Comparison of ENCODE assay signal across 31 cellular contexts in genomic region chr14:32167907-32168306, GRCh38. TPM values are rescaled to one million over a fixed set of nuclear protein-coding genes. Genes with fewer than 3 reads are reported as not detected.
"Had no signal": no experiment of that assay in that cellular context is flagged by ENCODE, and none has a peak within 500 bp of the region (broad histone marks: within the 10 kb centered on the region; RNA-seq: fewer than 3 reads in every experiment).

No MANE protein-coding gene starts in this region.

- H3K4me2 ChIP-seq: smooth muscle cell had no signal

- H3K36me3 Mint-ChIP-seq: activated naive CD8-positive, alpha-beta T cell treated with anti-CD3 and anti-CD28 coated beads, Interleukin-2, amount 10 ng/mL, durations not matched to agents 7 days and 5 days; naive thymus-derived CD4-positive, alpha-beta T cell; type B pancreatic cell had no signal

- H3K9me3 Mint-ChIP-seq: activated B cell treated with CpG ODN at 0.5 μM for 24 hours; activated naive CD4-positive, alpha-beta T cell treated with anti-CD3 and anti-CD28 coated beads for 36 hours; activated T-cell treated with anti-CD3 and anti-CD28 coated beads, Interleukin-2, amount 50 U/mL, for 24 hours; activated T-helper 2 cell treated with anti-CD3 and anti-CD28 coated beads, Interferon-gamma antibody, Interleukin-2, Interleukin-4, amounts not matched to agents 10 μg/mL and 5 μg/mL and 100 μg/mL, durations not matched to agents 14 hours and 24 hours and 36 hours; type B pancreatic cell had no signal

- H3K27me3 ChIP-seq: body of pancreas, esophagus muscularis mucosa, gastrocnemius medialis, sigmoid colon, vagina had no signal

- H3K9me3 ChIP-seq: body of pancreas, esophagus muscularis mucosa, gastrocnemius medialis, sigmoid colon, thoracic aorta, vagina had no signal

- H3K4me3 ChIP-seq: body of pancreas, esophagus muscularis mucosa, gastrocnemius medialis, lung, sigmoid colon, smooth muscle cell, thoracic aorta, vagina had no signal

- H3K4me3 Mint-ChIP-seq: activated B cell treated with CpG ODN at 0.5 μM for 24 hours; activated CD4-positive, alpha-beta T cell treated with anti-CD3 and anti-CD28 coated beads for 36 hours; activated naive CD4-positive, alpha-beta T cell treated with anti-CD3 and anti-CD28 coated beads for 36 hours; activated naive CD8-positive, alpha-beta T cell treated with anti-CD3 and anti-CD28 coated beads, Interleukin-2, amount 10 ng/mL, durations not matched to agents 7 days and 5 days; activated T-cell treated with anti-CD3 and anti-CD28 coated beads, Interleukin-2, amount 50 U/mL, for 24 hours; naive thymus-derived CD4-positive, alpha-beta T cell; neural crest cell; T-helper 17 cell; type B pancreatic cell had no signal

- H3K27me3 Mint-ChIP-seq: activated B cell treated with CpG ODN at 0.5 μM for 24 hours; activated CD4-positive, alpha-beta T cell treated with anti-CD3 and anti-CD28 coated beads for 36 hours; activated naive CD8-positive, alpha-beta T cell treated with anti-CD3 and anti-CD28 coated beads, Interleukin-2, amount 10 ng/mL, durations not matched to agents 7 days and 5 days; activated T-cell treated with anti-CD3 and anti-CD28 coated beads, Interleukin-2, amount 50 U/mL, for 24 hours; T-helper 17 cell; type B pancreatic cell had no signal

- H3K27ac ChIP-seq: body of pancreas, esophagus muscularis mucosa, gastrocnemius medialis, sigmoid colon, thoracic aorta, vagina had no signal

- H3K36me3 ChIP-seq: esophagus muscularis mucosa, gastrocnemius medialis, sigmoid colon, thoracic aorta, vagina had no signal

- FAIRE-seq: islet of Langerhans had no signal

- DNase-seq: activated B cell treated with CpG ODN at 0.5 μM for 24 hours; activated CD4-positive, alpha-beta T cell treated with anti-CD3 and anti-CD28 coated beads for 36 hours; activated CD4-positive, alpha-beta T cell treated with anti-CD3 and anti-CD28 coated beads, Interleukin-2, amount 50 U/mL, for 4 hours; activated CD8-positive, alpha-beta memory T cell treated with anti-CD3 and anti-CD28 coated beads for 24 hours; activated CD8-positive, alpha-beta memory T cell treated with anti-CD3 and anti-CD28 coated beads, Interleukin-2, amount 50 U/mL, for 4 hours; activated naive CD4-positive, alpha-beta T cell treated with anti-CD3 and anti-CD28 coated beads for 36 hours; activated naive CD8-positive, alpha-beta T cell treated with anti-CD3 and anti-CD28 coated beads, Interleukin-2, amount 10 ng/mL, durations not matched to agents 7 days and 5 days; activated T-cell treated with anti-CD3 and anti-CD28 coated beads, Interleukin-2, amount 50 U/mL, for 24 hours; body of pancreas; dermis blood vessel endothelial cell; effector CD8-positive, alpha-beta T cell; gastrocnemius medialis; hypothalamus; naive thymus-derived CD4-positive, alpha-beta T cell; occipital lobe; sigmoid colon; stimulated activated CD4-positive, alpha-beta T cell treated with anti-CD3 and anti-CD28 coated beads, Interleukin-2, amount 100 ng/mL, for 48 hours; stimulated activated naive CD4-positive, alpha-beta T cell; T-helper 17 cell had no signal

- H3K4me1 ChIP-seq: body of pancreas, esophagus muscularis mucosa, gastrocnemius medialis, sigmoid colon, vagina had no signal

- H3K27ac Mint-ChIP-seq: activated B cell treated with CpG ODN at 0.5 μM for 24 hours; activated CD4-positive, alpha-beta T cell treated with anti-CD3 and anti-CD28 coated beads for 36 hours; activated naive CD4-positive, alpha-beta T cell treated with anti-CD3 and anti-CD28 coated beads for 36 hours; activated naive CD8-positive, alpha-beta T cell treated with anti-CD3 and anti-CD28 coated beads, Interleukin-2, amount 10 ng/mL, durations not matched to agents 7 days and 5 days; activated T-cell treated with anti-CD3 and anti-CD28 coated beads, Interleukin-2, amount 50 U/mL, for 24 hours; activated T-helper 2 cell treated with anti-CD3 and anti-CD28 coated beads, Interferon-gamma antibody, Interleukin-2, Interleukin-4, amounts not matched to agents 10 μg/mL and 5 μg/mL and 100 μg/mL, durations not matched to agents 14 hours and 24 hours and 36 hours; naive thymus-derived CD4-positive, alpha-beta T cell; T-helper 17 cell; type B pancreatic cell had no signal

- ATAC-seq: activated CD4-positive, alpha-beta T cell treated with anti-CD3 and anti-CD28 coated beads for 36 hours; body of pancreas; gastrocnemius medialis; left lobe of liver; naive thymus-derived CD4-positive, alpha-beta T cell; T-helper 17 cell had no signal

- H3K4me1 Mint-ChIP-seq: activated CD4-positive, alpha-beta T cell treated with anti-CD3 and anti-CD28 coated beads for 36 hours; naive thymus-derived CD4-positive, alpha-beta T cell; neural crest cell; T-helper 17 cell had no signal

RNA-seq across cellular contexts. Expression of gene RNU6-7, which starts 33.9 kb away (rescaled TPM):
- total RNA-seq: activated B cell treated with CpG ODN at 0.5 μM for 24 hours; activated CD4-positive, alpha-beta T cell treated with anti-CD3 and anti-CD28 coated beads for 36 hours; activated naive CD4-positive, alpha-beta T cell treated with anti-CD3 and anti-CD28 coated beads for 36 hours; activated naive CD8-positive, alpha-beta T cell treated with anti-CD3 and anti-CD28 coated beads, Interleukin-2, amount 10 ng/mL, durations not matched to agents 7 days and 5 days; activated T-helper 2 cell treated with anti-CD3 and anti-CD28 coated beads, Interferon-gamma antibody, Interleukin-2, Interleukin-4, amounts not matched to agents 10 μg/mL and 5 μg/mL and 100 μg/mL, durations not matched to agents 14 hours and 24 hours and 36 hours; body of pancreas; cardiac septum; chondrocyte; dermis blood vessel endothelial cell; esophagus muscularis mucosa; gastrocnemius medialis; left lobe of liver; lung; naive thymus-derived CD4-positive, alpha-beta T cell; neural crest cell; occipital lobe; sigmoid colon; smooth muscle cell; T-helper 17 cell; thoracic aorta; vagina had no signal
- polyA plus RNA-seq: lung; naive thymus-derived CD4-positive, alpha-beta T cell; sigmoid colon; smooth muscle cell had no signal

RNA-seq across cellular contexts. Expression of gene RNU6-8, which starts 35.2 kb away (rescaled TPM):
- total RNA-seq: activated B cell treated with CpG ODN at 0.5 μM for 24 hours; activated CD4-positive, alpha-beta T cell treated with anti-CD3 and anti-CD28 coated beads for 36 hours; activated naive CD4-positive, alpha-beta T cell treated with anti-CD3 and anti-CD28 coated beads for 36 hours; activated naive CD8-positive, alpha-beta T cell treated with anti-CD3 and anti-CD28 coated beads, Interleukin-2, amount 10 ng/mL, durations not matched to agents 7 days and 5 days; activated T-helper 2 cell treated with anti-CD3 and anti-CD28 coated beads, Interferon-gamma antibody, Interleukin-2, Interleukin-4, amounts not matched to agents 10 μg/mL and 5 μg/mL and 100 μg/mL, durations not matched to agents 14 hours and 24 hours and 36 hours; body of pancreas; cardiac septum; chondrocyte; dermis blood vessel endothelial cell; esophagus muscularis mucosa; gastrocnemius medialis; left lobe of liver; lung; naive thymus-derived CD4-positive, alpha-beta T cell; neural crest cell; occipital lobe; sigmoid colon; smooth muscle cell; T-helper 17 cell; thoracic aorta; vagina had no signal
- polyA plus RNA-seq: lung; naive thymus-derived CD4-positive, alpha-beta T cell; sigmoid colon; smooth muscle cell had no signal
